Comparison of ENCODE assay signal across 19 cellular contexts in genomic region chr4:55524844-55525571, GRCh38. TPM values are rescaled to one million over a fixed set of nuclear protein-coding genes. Genes with fewer than 3 reads are reported as not detected.
A peak's percentile ranks its signal among the peaks of the same experiment; 100 is the strongest.
DNase-seq lines count a peak whose midpoint lies in the region; ATAC-seq and TF ChIP-seq lines count a peak whose summit lies in the region.
"Had no signal": no experiment of that assay in that cellular context is flagged by ENCODE, and none has a peak within 500 bp of the region (broad histone marks: within the 10 kb centered on the region; RNA-seq: fewer than 3 reads in every experiment).

No MANE protein-coding gene starts in this region.

- TF ChIP-seq CTCF in GM23338 (conservative IDR thresholded peaks at IDR 0.05; ENCODE audit: low read depth in 2 of 2) (no peak), SK-N-SH (IDR thresholded peaks at IDR 0.05) (no peak), osteocyte (IDR thresholded peaks at IDR 0.05) (no peak)

- CTCF ChIA-PET in SK-N-SH (lab: Yijun Ruan, JAX) = no interaction called here

- H3K79me2 ChIP-seq in GM23338 (replicated peaks; ENCODE audit: insufficient read depth) = peaks cover 100% of the 10 kb centered on the region
- peaks cover 87% of the 10 kb centered on the region for H3K79me2 ChIP-seq in SK-N-SH (ENCODE audit: insufficient read depth)

- POLR2A ChIA-PET in SK-N-SH (lab: Yijun Ruan, JAX) = interaction anchor here (1.1 kb wide), 1 partner anchor 21 kb away, joined by 3 read pairs; no protein-coding TSS in a partner anchor

- H3K9me2 ChIP-seq in GM23338 (ENCODE audit: insufficient read depth) (no peaks in the 10 kb centered on the region), SK-N-SH (no peaks in the 10 kb centered on the region)

- no peaks in the 10 kb centered on the region for H3K9me3 ChIP-seq in SK-N-SH
- H3K9me3 ChIP-seq: colonic mucosa, prostate gland, thoracic aorta had no signal

- H3F3A ChIP-seq in GM23338 (replicated peaks; ENCODE audit: low read depth) (no peaks in the 10 kb centered on the region), SK-N-SH (replicated peaks; ENCODE audit: insufficient read depth) (peaks cover 13% of the 10 kb centered on the region)

- WGBS in SK-N-SH (ENCODE audit: low lambda C conversion rate) = 67% methylated on average over 4 of the region's 4 CpGs

- H3K36me3 Mint-ChIP-seq in GM23338 (ENCODE audit: low read depth) (peaks cover 4% of the 10 kb centered on the region; the same call in 1 of the 3 replicates), osteocyte (ENCODE audit: unreplicated experiment) (peaks cover 7% of the 10 kb centered on the region)
- H3K36me3 Mint-ChIP-seq: natural killer cell treated with Interleukin-12 subunit alpha and Interleukin-12 subunit beta and Interleukin-15 and Interleukin-18, amount 100 ng/mL, for 72 hours had no signal

- no peak for TF ChIP-seq RAD21 in SK-N-SH (IDR thresholded peaks at IDR 0.05; ENCODE audit: low read length)

- H3K4me3 Mint-ChIP-seq in GM23338 (no peak overlapping the region), osteocyte (ENCODE audit: unreplicated experiment) (no peak overlapping the region)
- H3K4me3 Mint-ChIP-seq: activated T-helper 17 cell treated with anti-CD3 and anti-CD28 coated beads, Interleukin-2, amount 50 U/mL, for 72 hours; natural killer cell treated with Interleukin-12 subunit alpha and Interleukin-12 subunit beta and Interleukin-15 and Interleukin-18, amount 100 ng/mL, for 72 hours had no signal

- H3K4me3 ChIP-seq in GM23338 = no peak overlapping the region
- no peak overlapping the region for H3K4me3 ChIP-seq in SK-N-SH (ENCODE audit: low read depth in 2 of 2, low read length in 1 of 2)
- H3K4me3 ChIP-seq: colonic mucosa, prostate gland, thoracic aorta had no signal

- peak overlapping the region; percentile 36; the same call in 1 of the 2 replicates for H3K9ac ChIP-seq in SK-N-SH

- ATAC-seq in GM23338 = no peak
- ATAC-seq in HG02763 (IDR thresholded peaks at IDR 0.05; ENCODE audit: unreplicated experiment) = no peak
- ATAC-seq in HG02973 (IDR thresholded peaks at IDR 0.05; ENCODE audit: unreplicated experiment) = no peak
- ATAC-seq: activated T-helper 17 cell treated with anti-CD3 and anti-CD28 coated beads, Interleukin-2, amount 50 U/mL, for 72 hours; natural killer cell treated with Interleukin-12 subunit alpha and Interleukin-12 subunit beta and Interleukin-15 and Interleukin-18, amount 100 ng/mL, for 72 hours had no signal

- no peak overlapping the region for H2AFZ ChIP-seq in GM23338
- H2AFZ ChIP-seq in SK-N-SH (ENCODE audit: low read depth) = peak overlapping the region; percentile 59; the same call in 1 of the 2 replicates

- TF ChIP-seq EP300 in SK-N-SH (IDR thresholded peaks at IDR 0.05; ENCODE audit: borderline replicate concordance in 1 of 2, low read depth in 1 of 2, low read length in 1 of 2) = no peak

- H3K27ac ChIP-seq in GM23338 (ENCODE audit: low read depth) (no peak overlapping the region), SK-N-SH (ENCODE audit: low read depth in 2 of 2, low read length in 1 of 2) (peak overlapping the region in 1 of 2 experiments; percentile 86; a peak in 2 of 4 replicates), epithelial cell of prostate (peak overlapping the region; percentile 66)
- H3K27ac ChIP-seq: colonic mucosa, prostate gland, thoracic aorta had no signal

- H3K4me1 ChIP-seq in GM23338 (ENCODE audit: insufficient read depth) = peaks cover 32% of the 10 kb centered on the region
- peaks cover 0 to 9% of the 10 kb centered on the region in 2 experiments; a peak in 1 of 4 replicates for H3K4me1 ChIP-seq in SK-N-SH (ENCODE audit: control insufficient read depth in 1 of 2, insufficient read depth in 2 of 2, low read depth in 1 of 2, low read length in 1 of 2)
- H3K4me1 ChIP-seq: colonic mucosa, prostate gland had no signal

- 0 out of 2 replicates have a peak overlapping the region, but pooled peaks have one; percentile 23 for H3K27ac Mint-ChIP-seq in GM23338
- peak overlapping the region; percentile 24 for H3K27ac Mint-ChIP-seq in osteocyte (ENCODE audit: unreplicated experiment)
- H3K27ac Mint-ChIP-seq: activated T-helper 17 cell treated with anti-CD3 and anti-CD28 coated beads, Interleukin-2, amount 50 U/mL, for 72 hours; natural killer cell treated with Interleukin-12 subunit alpha and Interleukin-12 subunit beta and Interleukin-15 and Interleukin-18, amount 100 ng/mL, for 72 hours had no signal

- no peaks in the 10 kb centered on the region for H3K9me3 Mint-ChIP-seq in GM23338
- peaks cover 5% of the 10 kb centered on the region for H3K9me3 Mint-ChIP-seq in osteocyte (ENCODE audit: unreplicated experiment)
- H3K9me3 Mint-ChIP-seq: activated T-helper 17 cell treated with anti-CD3 and anti-CD28 coated beads, Interleukin-2, amount 50 U/mL, for 72 hours; natural killer cell treated with Interleukin-12 subunit alpha and Interleukin-12 subunit beta and Interleukin-15 and Interleukin-18, amount 100 ng/mL, for 72 hours had no signal

- H3K27me3 Mint-ChIP-seq in GM23338 (ENCODE audit: insufficient read depth, low read depth, poor library complexity) = no peaks in the 10 kb centered on the region
- no peaks in the 10 kb centered on the region for H3K27me3 Mint-ChIP-seq in osteocyte (ENCODE audit: unreplicated experiment)
- H3K27me3 Mint-ChIP-seq: activated T-helper 17 cell treated with anti-CD3 and anti-CD28 coated beads, Interleukin-2, amount 50 U/mL, for 72 hours; natural killer cell treated with Interleukin-12 subunit alpha and Interleukin-12 subunit beta and Interleukin-15 and Interleukin-18, amount 100 ng/mL, for 72 hours had no signal

- H3K4me1 Mint-ChIP-seq in GM23338 (peaks cover 34% of the 10 kb centered on the region), osteocyte (ENCODE audit: unreplicated experiment) (peaks cover 12% of the 10 kb centered on the region)

- no peak overlapping the region for H3K4me2 ChIP-seq in GM23338
- peak overlapping the region; percentile 44; the same call in 1 of the 2 replicates for H3K4me2 ChIP-seq in SK-N-SH

- H3K36me3 ChIP-seq in GM23338 (ENCODE audit: insufficient read depth) (no peaks in the 10 kb centered on the region), SK-N-SH (replicated peaks in 1 of 2; ENCODE audit: control insufficient read depth in 1 of 2, insufficient read depth in 2 of 2, low read length in 1 of 2) (peaks cover 0 to 6% of the 10 kb centered on the region in 2 experiments)
- H3K36me3 ChIP-seq: colonic mucosa, prostate gland, thoracic aorta had no signal

- no peaks in the 10 kb centered on the region for H4K20me1 ChIP-seq in GM23338 (replicated peaks; ENCODE audit: insufficient read depth)
- H4K20me1 ChIP-seq in SK-N-SH (ENCODE audit: insufficient read depth) = no peaks in the 10 kb centered on the region

- H3K27me3 ChIP-seq in GM23338 (ENCODE audit: insufficient read depth) (no peaks in the 10 kb centered on the region), SK-N-SH (ENCODE audit: insufficient read depth) (no peaks in the 10 kb centered on the region)
- H3K27me3 ChIP-seq: colonic mucosa had no signal

- DNase-seq in GM23338 (ENCODE audit: low spot score) (no peak), SK-N-SH (no peak), epithelial cell of prostate (ENCODE audit: low read depth, low spot score) (no peak), osteocyte (ENCODE audit: extremely low spot score, unreplicated experiment) (no peak), NOMO-1 treated with DMSO at 0.1 percent for 48 hours (lab: John Stamatoyannopoulos, UW; ENCODE audit: unreplicated experiment) (no peak)
- DNase-seq: activated CD4-positive, CD25-positive, alpha-beta regulatory T cell treated with anti-CD3 and anti-CD28 coated beads, Interleukin-2, amount 50 U/mL, for 72 hours; C1 segment of cervical spinal cord; colonic mucosa; head of caudate nucleus; MM.1S; NCI-H187; NCI-H226; T1000 had no signal

TF ChIP-seq in GM23338, 12 proteins besides CTCF, POLR2A, EP300 and RAD21 (continues in another document):
- no peak for TF ChIP-seq CREB1 (CRISPR knock-in tag; IDR thresholded peaks at IDR 0.05; ENCODE audit: low read depth)
- no peak for TF ChIP-seq NANOG (IDR thresholded peaks at IDR 0.05; ENCODE audit: borderline replicate concordance)
- no peak for TF ChIP-seq ZNF114 (CRISPR knock-in tag; IDR thresholded peaks at IDR 0.05)
- TF ChIP-seq EZH2phosphoT487 (IDR thresholded peaks at IDR 0.05; ENCODE audit: unreplicated experiment) = no peak
- no peak for TF ChIP-seq POLR2AphosphoS5 (IDR thresholded peaks at IDR 0.05; ENCODE audit: low read depth)
- TF ChIP-seq EZH2 (IDR thresholded peaks at IDR 0.05; ENCODE audit: low read depth, unreplicated experiment) = no peak
- no peak for TF ChIP-seq ETS1 (IDR thresholded peaks at IDR 0.05)

TF ChIP-seq in SK-N-SH, 30 proteins besides CTCF, POLR2A, EP300 and RAD21:
- TF ChIP-seq FOSL2 (IDR thresholded peaks at IDR 0.05; ENCODE audit: borderline replicate concordance, low read depth) (peak; percentile 30; the same call in 1 of the 2 replicates), MXI1 (IDR thresholded peaks at IDR 0.05; ENCODE audit: low read depth, low read length) (no peak)

RNA-seq across cellular contexts. Expression of gene CLOCK, which starts 21.7 kb away (rescaled TPM):
- total RNA-seq in GM23338 (2014; rRNA removed; shearing (Covaris generic)) = 22.0 and 28.8 TPM in 2 replicates
- polyA plus RNA-seq in GM23338 (2016; fragmentation: Nextera tagmentation; extraction: Ambion mirVana) = 16.0 and 17.1 TPM in 2 replicates
- 4.2 and 5.5 TPM in 2 replicates for polyA plus RNA-seq in SK-N-SH (2012; rRNA removed)
- 5.5 and 6.4 TPM in 2 replicates for polyA plus RNA-seq in SK-N-SH (2012; cell fraction: cytosol; rRNA removed)
- polyA plus RNA-seq in SK-N-SH (2012; cell fraction: nucleus; rRNA removed) = 7.1 and 10.6 TPM in 2 replicates
- total RNA-seq in osteocyte = 20.4 and 21.4 TPM in 2 replicates
